Comparison of ENCODE assay signal across 1 cellular context in the genomic region with DNA sequence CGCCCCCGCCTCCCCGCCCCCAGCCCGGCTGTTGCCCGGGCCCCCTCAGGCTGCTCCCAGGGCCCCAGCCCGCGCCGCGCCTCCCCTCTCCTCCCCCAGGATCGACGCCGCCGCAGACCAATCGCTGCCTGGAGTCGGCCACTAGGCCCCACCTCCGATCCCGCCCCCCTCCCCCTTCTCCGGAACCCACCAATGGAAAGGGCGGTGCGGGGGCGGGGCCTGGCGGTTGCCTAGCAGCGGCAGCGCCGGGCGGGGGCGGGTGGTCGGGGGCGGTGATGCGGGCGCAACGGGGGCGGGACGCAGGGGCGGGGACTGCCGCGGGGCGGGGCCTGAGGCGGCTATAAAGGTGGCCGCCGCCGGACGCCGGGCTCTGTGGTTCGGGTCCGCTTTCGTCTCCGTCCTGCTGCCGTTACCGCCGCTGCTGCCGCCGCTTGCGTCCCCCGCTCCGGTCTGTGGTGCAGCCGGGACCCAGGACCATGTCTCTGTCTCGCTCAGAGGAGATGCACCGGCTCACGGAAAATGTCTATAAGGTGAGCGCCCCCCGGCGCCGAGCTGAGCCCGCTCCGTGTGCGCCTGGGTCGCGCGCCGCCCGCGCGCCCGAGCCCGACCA.
TF ChIP-seq lines count a peak whose summit lies in the region.

A gene with protein sequence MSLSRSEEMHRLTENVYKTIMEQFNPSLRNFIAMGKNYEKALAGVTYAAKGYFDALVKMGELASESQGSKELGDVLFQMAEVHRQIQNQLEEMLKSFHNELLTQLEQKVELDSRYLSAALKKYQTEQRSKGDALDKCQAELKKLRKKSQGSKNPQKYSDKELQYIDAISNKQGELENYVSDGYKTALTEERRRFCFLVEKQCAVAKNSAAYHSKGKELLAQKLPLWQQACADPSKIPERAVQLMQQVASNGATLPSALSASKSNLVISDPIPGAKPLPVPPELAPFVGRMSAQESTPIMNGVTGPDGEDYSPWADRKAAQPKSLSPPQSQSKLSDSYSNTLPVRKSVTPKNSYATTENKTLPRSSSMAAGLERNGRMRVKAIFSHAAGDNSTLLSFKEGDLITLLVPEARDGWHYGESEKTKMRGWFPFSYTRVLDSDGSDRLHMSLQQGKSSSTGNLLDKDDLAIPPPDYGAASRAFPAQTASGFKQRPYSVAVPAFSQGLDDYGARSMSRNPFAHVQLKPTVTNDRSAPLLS (plus strand): TSS at position 373 of the 610 bp plus-strand sequence. CDS start 104 bp downstream, at position 477.

TF ChIP-seq in IMR-90, 13 proteins besides CTCF, POLR2A, EP300 and RAD21:
- no peak for TF ChIP-seq NFE2L2 (IDR thresholded peaks at IDR 0.05; ENCODE audit: low read depth, low read length)
- peak; percentile 43; the same call in 1 of the 2 replicates for TF ChIP-seq CHD1 (IDR thresholded peaks at IDR 0.05; ENCODE audit: low read depth, low read length)
